In the genomic region with DNA sequence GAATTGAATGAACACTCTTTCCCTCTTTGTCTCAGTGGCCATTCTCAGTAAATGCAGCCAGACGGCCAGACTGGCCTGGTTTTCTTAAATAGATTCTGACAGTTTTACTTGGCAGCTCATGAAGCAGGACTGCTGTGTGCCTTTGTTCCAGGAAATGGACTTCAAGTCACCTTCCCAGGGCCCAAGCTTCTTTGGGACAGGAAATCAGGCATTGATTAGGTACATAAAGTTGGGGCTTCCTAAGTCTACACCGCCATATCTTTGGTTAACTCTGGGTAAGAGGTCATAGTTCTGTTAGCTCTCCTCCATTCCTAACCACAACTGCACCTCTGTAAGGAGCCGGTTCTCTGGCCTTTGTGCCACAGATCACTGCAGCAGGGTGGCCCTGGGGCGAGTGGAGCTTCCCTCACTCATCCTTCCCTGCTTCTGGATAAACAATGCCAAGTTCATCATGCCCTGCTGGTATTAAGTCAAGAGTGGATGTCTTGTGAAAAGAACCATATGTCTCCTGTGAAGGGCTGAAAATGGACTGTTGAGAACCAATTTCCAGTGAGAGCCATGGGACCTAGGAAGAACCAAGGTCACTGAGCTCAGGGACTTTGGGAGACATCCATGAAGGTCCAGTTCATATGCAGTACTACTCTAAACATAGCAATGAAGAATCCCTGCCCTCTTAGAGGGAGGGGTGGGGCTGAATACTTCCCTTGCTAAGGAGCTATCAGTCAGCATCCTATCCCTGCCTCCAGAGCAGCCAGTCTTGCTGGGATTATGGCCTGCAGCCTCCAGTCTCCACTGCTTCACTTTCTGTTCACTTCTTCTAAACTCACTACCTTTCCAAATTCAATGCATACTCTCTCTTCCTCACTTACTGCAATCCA, we compare ENCODE assay signal across 11 cellular contexts.
DNase-seq lines count a peak whose midpoint lies in the region; ATAC-seq and TF ChIP-seq lines count a peak whose summit lies in the region.
"Had no signal": no experiment of that assay in that cellular context is flagged by ENCODE, and none has a peak within 500 bp of the region (broad histone marks: within the 10 kb centered on the region; RNA-seq: fewer than 3 reads in every experiment).

No MANE protein-coding gene starts in this region.

- H3K36me3 ChIP-seq in cardiac muscle cell (no peaks in the 10 kb centered on the region), MM.1S (replicated peaks; ENCODE audit: insufficient read depth, low read length) (no peaks in the 10 kb centered on the region), Caco-2 (ENCODE audit: control insufficient read depth, insufficient read depth, low read length) (no peaks in the 10 kb centered on the region)

- DNase-seq in natural killer cell, result no peak
- no peak for DNase-seq in natural killer cell treated with Interleukin-12 subunit alpha and Interleukin-12 subunit beta and Interleukin-15 and Interleukin-18, amount 100 ng/mL, for 72 hours (ENCODE audit: low spot score)
- DNase-seq in cardiac muscle cell (ENCODE audit: low read depth in 1 of 2, low spot score in 1 of 2), result peak; percentile 33 to 42
- DNase-seq in myocyte (ENCODE audit: low read depth), result peak; percentile 48
- no peak for DNase-seq in SKM-1 treated with dmso at 0.1 percent for 144 hours (lab: John Stamatoyannopoulos, UW; ENCODE audit: unreplicated experiment)
- no peak for DNase-seq in MM.1S
- no peak for DNase-seq in Caco-2
- DNase-seq: activated CD4-positive, alpha-beta T cell treated with anti-CD3 and anti-CD28 coated beads for 4 hours; NCI-H2029 treated with DMSO at 0.1 percent for 48 hours had no signal

- peaks cover 27 to 30% of the 10 kb centered on the region in 2 donors for H3K4me1 Mint-ChIP-seq in natural killer cell
- H3K4me1 Mint-ChIP-seq in natural killer cell treated with Interleukin-12 subunit alpha and Interleukin-12 subunit beta and Interleukin-15 and Interleukin-18, amount 100 ng/mL, for 72 hours (ENCODE audit: low read depth in 2 of 2), result peaks cover 6 to 21% of the 10 kb centered on the region in 2 donors
- no peaks in the 10 kb centered on the region for H3K4me1 Mint-ChIP-seq in Caco-2 (ENCODE audit: low read depth, unreplicated experiment)

- no peak overlapping the region for H2AFZ ChIP-seq in MM.1S (ENCODE audit: low read length)

- H3K4me3 Mint-ChIP-seq in natural killer cell (no peak overlapping the region), Caco-2 (ENCODE audit: unreplicated experiment) (no peak overlapping the region)
- no peak overlapping the region for H3K4me3 Mint-ChIP-seq in natural killer cell treated with Interleukin-12 subunit alpha and Interleukin-12 subunit beta and Interleukin-15 and Interleukin-18, amount 100 ng/mL, for 72 hours

- no peaks in the 10 kb centered on the region for H3K79me2 ChIP-seq in MM.1S (ENCODE audit: low read length)

- POLR2A ChIA-PET in Caco-2 (lab: Charles Lee), result no interaction called here

- no peak overlapping the region for H3K9ac ChIP-seq in MM.1S (ENCODE audit: low read length)

- H3K27ac Mint-ChIP-seq in natural killer cell (peak overlapping the region; percentile 5 to 29), Caco-2 (ENCODE audit: unreplicated experiment) (no peak overlapping the region)
- H3K27ac Mint-ChIP-seq in natural killer cell treated with Interleukin-12 subunit alpha and Interleukin-12 subunit beta and Interleukin-15 and Interleukin-18, amount 100 ng/mL, for 72 hours, result no peak overlapping the region

- H3K4me1 ChIP-seq in cardiac muscle cell (ENCODE audit: low read depth) (no peaks in the 10 kb centered on the region), MM.1S (ENCODE audit: low read length) (no peaks in the 10 kb centered on the region), Caco-2 (0 out of 2 replicates have a peak, but pooled peaks cover 10% of the 10 kb centered on the region)

- TF ChIP-seq CTCF in natural killer cell (IDR thresholded peaks at IDR 0.05) (no peak), cardiac muscle cell (IDR thresholded peaks at IDR 0.05; ENCODE audit: low read depth, low read length) (no peak), MM.1S (IDR thresholded peaks at IDR 0.05; ENCODE audit: low read length) (no peak), Caco-2 (IDR thresholded peaks at IDR 0.05; ENCODE audit: insufficient read depth in 1 of 2, low read depth in 1 of 2, low read length in 1 of 2, severe bottlenecking in 1 of 2, unreplicated experiment in 1 of 2) (no peak)

- H3K4me2 ChIP-seq in MM.1S (ENCODE audit: low read depth, low read length), result no peak overlapping the region
- H3K4me2 ChIP-seq: A549 had no signal

- no peaks in the 10 kb centered on the region for H4K20me1 ChIP-seq in MM.1S (ENCODE audit: insufficient read depth, low read length)

- ATAC-seq in natural killer cell (no peak), HG02588 (IDR thresholded peaks at IDR 0.05; ENCODE audit: unreplicated experiment) (no peak)
- no peak for ATAC-seq in natural killer cell treated with Interleukin-12 subunit alpha and Interleukin-12 subunit beta and Interleukin-15 and Interleukin-18, amount 100 ng/mL, for 72 hours

- H3K27me3 ChIP-seq in cardiac muscle cell, result no peaks in the 10 kb centered on the region
- H3K27me3 ChIP-seq in MM.1S (replicated peaks; ENCODE audit: insufficient read depth, low read length), result no peaks in the 10 kb centered on the region
- H3K27me3 ChIP-seq in Caco-2 (replicated peaks; ENCODE audit: control insufficient read depth, insufficient read depth, low read length), result no peaks in the 10 kb centered on the region

- CTCF ChIA-PET in Caco-2 (lab: Charles Lee), result no interaction called here

- H3K27me3 Mint-ChIP-seq in natural killer cell (ENCODE audit: low read depth in 2 of 2), result no peaks in the 10 kb centered on the region
- H3K27me3 Mint-ChIP-seq in natural killer cell treated with Interleukin-12 subunit alpha and Interleukin-12 subunit beta and Interleukin-15 and Interleukin-18, amount 100 ng/mL, for 72 hours, result no peaks in the 10 kb centered on the region
- H3K27me3 Mint-ChIP-seq in Caco-2 (ENCODE audit: insufficient read depth, unreplicated experiment), result no peaks in the 10 kb centered on the region

- intact Hi-C loops in natural killer cell (cut with micrococcal nuclease) (no loop called here), Caco-2 (cut with micrococcal nuclease; ENCODE audit: unreplicated experiment) (no loop called here)

- no peaks in the 10 kb centered on the region for H3K36me3 Mint-ChIP-seq in natural killer cell
- H3K36me3 Mint-ChIP-seq in natural killer cell treated with Interleukin-12 subunit alpha and Interleukin-12 subunit beta and Interleukin-15 and Interleukin-18, amount 100 ng/mL, for 72 hours, result no peaks in the 10 kb centered on the region
- H3K36me3 Mint-ChIP-seq in Caco-2 (ENCODE audit: insufficient read depth, unreplicated experiment), result no peaks in the 10 kb centered on the region

- no peak overlapping the region for H3K4me3 ChIP-seq in cardiac muscle cell
- H3K4me3 ChIP-seq in MM.1S (ENCODE audit: low read length), result no peak overlapping the region
- no peak overlapping the region for H3K4me3 ChIP-seq in Caco-2 (ENCODE audit: low read depth, low read length)
- H3K4me3 ChIP-seq: A549 had no signal

- H3K9me3 Mint-ChIP-seq in natural killer cell (no peaks in the 10 kb centered on the region), Caco-2 (ENCODE audit: unreplicated experiment) (no peaks in the 10 kb centered on the region)
- no peaks in the 10 kb centered on the region for H3K9me3 Mint-ChIP-seq in natural killer cell treated with Interleukin-12 subunit alpha and Interleukin-12 subunit beta and Interleukin-15 and Interleukin-18, amount 100 ng/mL, for 72 hours

- no TSS peak for BruUV-seq in Caco-2 (replicated peaks; lab: Mats Ljungman, UMichigan)

- no peaks in the 10 kb centered on the region for H3K9me3 ChIP-seq in cardiac muscle cell (ENCODE audit: low read depth)
- no peaks in the 10 kb centered on the region for H3K9me3 ChIP-seq in MM.1S (replicated peaks; ENCODE audit: insufficient read depth, low read length)
- H3K9me3 ChIP-seq in Caco-2, result no peaks in the 10 kb centered on the region
- H3K9me3 ChIP-seq: A549 had no signal

- H3K27ac ChIP-seq in cardiac muscle cell (no peak overlapping the region), MM.1S (ENCODE audit: low read length) (no peak overlapping the region)

- H3F3A ChIP-seq in MM.1S (ENCODE audit: insufficient read depth, low read length), result no peaks in the 10 kb centered on the region

- H3K9me2 ChIP-seq in MM.1S (replicated peaks; ENCODE audit: insufficient read depth, low read length), result no peaks in the 10 kb centered on the region

Comparison
In these comparisons a context has a peak if more than half of its experiments do, and no peak if none do; other contexts are left out.
1. H3K27ac Mint-ChIP-seq: peak in natural killer cell (2 of 2); none in natural killer cell treated with Interleukin-12 subunit alpha and Interleukin-12 subunit beta and Interleukin-15 and Interleukin-18, amount 100 ng/mL, for 72 hours (0 of 2) and Caco-2 (single experiment).
2. DNase-seq: peak in cardiac muscle cell (2 of 2) and myocyte (single experiment); none in natural killer cell (single experiment), natural killer cell treated with Interleukin-12 subunit alpha and Interleukin-12 subunit beta and Interleukin-15 and Interleukin-18, amount 100 ng/mL, for 72 hours (single experiment), SKM-1 treated with dmso at 0.1 percent for 144 hours (single experiment), MM.1S (single experiment) and Caco-2 (0 of 2).